In genomic region chr16:27511657-27512056, GRCh38 we compare ENCODE assay signal across 19 cellular contexts. TPM values are rescaled to one million over a fixed set of nuclear protein-coding genes. Genes with fewer than 3 reads are reported as not detected.
A peak's percentile ranks its signal among the peaks of the same experiment; 100 is the strongest.
DNase-seq lines count a peak whose midpoint lies in the region; ATAC-seq, FAIRE-seq and TF ChIP-seq lines count a peak whose summit lies in the region.
"Had no signal": no experiment of that assay in that cellular context is flagged by ENCODE, and none has a peak within 500 bp of the region (broad histone marks: within the 10 kb centered on the region; RNA-seq: fewer than 3 reads in every experiment).

No MANE protein-coding gene starts in this region.

- no peak for ATAC-seq in HepG2
- no peak for ATAC-seq in right lobe of liver
- ATAC-seq in heart left ventricle: peak; percentile 53 to 84 (median 76)
- no peak for ATAC-seq in GM19455 (IDR thresholded peaks at IDR 0.05; ENCODE audit: unreplicated experiment)
- ATAC-seq: stimulated activated memory B cell treated with anti-CD40 and anti-IgM and Interleukin-4, amounts not matched to agents 10 μg/mL and 1 μg/mL and 100 μg/mL, for 72 hours had no signal

- POLR2A ChIA-PET in HepG2 (lab: Yijun Ruan, JAX): no interaction called here

- H3K9me3 ChIP-seq in HepG2 (ENCODE audit: low read length) (no peaks in the 10 kb centered on the region), right lobe of liver (no peaks in the 10 kb centered on the region), heart left ventricle (no peaks in the 10 kb centered on the region), adrenal gland (replicated peaks in 1 of 3) (no peaks in the 10 kb centered on the region)
- H3K9me3 ChIP-seq: SJSA1, spleen had no signal

- no peak overlapping the region for H3K27ac ChIP-seq in HepG2 (ENCODE audit: extremely low read length, insufficient read depth, low read length)
- H3K27ac ChIP-seq in right lobe of liver: no peak overlapping the region
- peak overlapping the region; percentile 8 to 89 (median 61) for H3K27ac ChIP-seq in heart left ventricle
- H3K27ac ChIP-seq in adrenal gland: no peak overlapping the region
- H3K27ac ChIP-seq: SJSA1, spleen had no signal

- H3K4me2 ChIP-seq in HepG2 (ENCODE audit: low read depth, low read length): no peak overlapping the region

- peaks cover 28% of the 10 kb centered on the region for H3K4me1 Mint-ChIP-seq in nephron progenitor cell
- H3K4me1 Mint-ChIP-seq: mesothelial cell of epicardium; stimulated activated memory B cell treated with anti-CD40 and anti-IgM and Interleukin-4, amounts not matched to agents 10 μg/mL and 1 μg/mL and 100 μg/mL, for 72 hours had no signal

- WGBS in HepG2 (ENCODE audit: low lambda C conversion rate): 96% methylated on average over 15 of the region's 15 CpGs
- WGBS in right lobe of liver (ENCODE audit: insufficient coverage, low coverage, low lambda C conversion rate, missing lambda C conversion rate): 95% methylated on average over 7 of the region's 15 CpGs
- 45 to 59% (median 54%) methylated on average over 15 of the region's 15 CpGs for WGBS in heart left ventricle, 4 donors
- 80 to 89% (median 84%) methylated on average over 15 of the region's 15 CpGs for WGBS in adrenal gland, 4 donors

- no peaks in the 10 kb centered on the region for H3K27me3 Mint-ChIP-seq in nephron progenitor cell (ENCODE audit: low read depth, poor library complexity)
- H3K27me3 Mint-ChIP-seq: stimulated activated memory B cell treated with anti-CD40 and anti-IgM and Interleukin-4, amounts not matched to agents 10 μg/mL and 1 μg/mL and 100 μg/mL, for 72 hours had no signal

- H3K4me1 ChIP-seq in HepG2 (ENCODE audit: insufficient read depth, low read length) (no peaks in the 10 kb centered on the region), right lobe of liver (no peaks in the 10 kb centered on the region), heart left ventricle (peaks cover 0 to 36% (median 15%) of the 10 kb centered on the region in 12 donors), adrenal gland (replicated peaks in 1 of 2) (no peaks in the 10 kb centered on the region)
- H3K4me1 ChIP-seq: spleen had no signal

- H3K36me3 Mint-ChIP-seq in nephron progenitor cell (ENCODE audit: low read depth): peaks cover 82% of the 10 kb centered on the region

- peak overlapping the region; percentile 21 for H3K4me3 Mint-ChIP-seq in nephron progenitor cell
- H3K4me3 Mint-ChIP-seq: activated naive CD4-positive, alpha-beta T cell treated with anti-CD3 and anti-CD28 coated beads for 36 hours; mesothelial cell of epicardium; stimulated activated memory B cell treated with anti-CD40 and anti-IgM and Interleukin-4, amounts not matched to agents 10 μg/mL and 1 μg/mL and 100 μg/mL, for 72 hours had no signal

- TF ChIP-seq CTCF in HepG2 (CRISPR knock-in tag; IDR thresholded peaks at IDR 0.05): no peak
- no peak for TF ChIP-seq CTCF in right lobe of liver (IDR thresholded peaks at IDR 0.05)
- peak in 4 of 12 donors; percentile 16 to 33 (median 24) for TF ChIP-seq CTCF in heart left ventricle (IDR thresholded peaks at IDR 0.05)
- TF ChIP-seq CTCF in nephron progenitor cell (IDR thresholded peaks at IDR 0.05): no peak
- no peak for TF ChIP-seq CTCF in adrenal gland (IDR thresholded peaks at IDR 0.05)

- peak overlapping the region; percentile 84 for H3K27ac Mint-ChIP-seq in nephron progenitor cell
- H3K27ac Mint-ChIP-seq: activated naive CD4-positive, alpha-beta T cell treated with anti-CD3 and anti-CD28 coated beads for 36 hours; mesothelial cell of epicardium; stimulated activated memory B cell treated with anti-CD40 and anti-IgM and Interleukin-4, amounts not matched to agents 10 μg/mL and 1 μg/mL and 100 μg/mL, for 72 hours had no signal

- no peak overlapping the region for H2AFZ ChIP-seq in HepG2 (ENCODE audit: low read length)

- no peak for FAIRE-seq in HepG2 (lab: Jason Lieb, UNC)
- FAIRE-seq: bronchial epithelial cell, endometrium had no signal

- H3K9me3 Mint-ChIP-seq in nephron progenitor cell: no peaks in the 10 kb centered on the region
- H3K9me3 Mint-ChIP-seq: activated naive CD4-positive, alpha-beta T cell treated with anti-CD3 and anti-CD28 coated beads for 36 hours; stimulated activated memory B cell treated with anti-CD40 and anti-IgM and Interleukin-4, amounts not matched to agents 10 μg/mL and 1 μg/mL and 100 μg/mL, for 72 hours had no signal

- BruUV-seq in HepG2 (replicated peaks; lab: Mats Ljungman, UMichigan): no TSS peak

- no peak for TF ChIP-seq RAD21 in HepG2 (CRISPR knock-in tag; IDR thresholded peaks at IDR 0.05)

- no peak overlapping the region for H3K9ac ChIP-seq in HepG2 (ENCODE audit: insufficient read depth, low read depth, low read length)

- H3K4me3 ChIP-seq in HepG2 (replicated peaks in 1 of 3; ENCODE audit: insufficient read depth in 1 of 3, low read depth in 2 of 3, low read length in 3 of 3): no peak overlapping the region
- no peak overlapping the region for H3K4me3 ChIP-seq in right lobe of liver
- H3K4me3 ChIP-seq in heart left ventricle: no peak overlapping the region
- no peak overlapping the region for H3K4me3 ChIP-seq in adrenal gland
- H3K4me3 ChIP-seq: SJSA1, spleen had no signal

- in situ Hi-C loops in HepG2 (cut with HindIII; ENCODE audit: extremely low pct_ligation_motif_present, low pct_unique_long_range_greater_than_20kb): no loop called here

- no peaks in the 10 kb centered on the region for H3K79me2 ChIP-seq in HepG2 (ENCODE audit: insufficient read depth, low read length)

- DNase-seq in HepG2 (ENCODE audit: low spot score) (no peak), right lobe of liver (no peak), heart left ventricle (peak in 4 of 5 donors; percentile 67 to 94 (median 76)), nephron progenitor cell (peak; percentile 40), adrenal gland (no peak), T-helper 2 cell (no peak)
- no peak for DNase-seq in activated effector memory CD4-positive, alpha-beta T cell treated with anti-CD3 and anti-CD28 coated beads, Interleukin-2, amount 50 U/mL, for 16 hours
- DNase-seq: 8988T; activated CD4-positive, alpha-beta T cell treated with anti-CD3 and anti-CD28 coated beads for 4 hours; activated naive CD4-positive, alpha-beta T cell treated with anti-CD3 and anti-CD28 coated beads for 36 hours; NCI-H446 treated with DMSO at 0.1 percent for 48 hours; occipital lobe; spleen had no signal

- CTCF ChIA-PET in HepG2 (lab: Yijun Ruan, JAX; ENCODE audit: low intra/inter-chr PET ratio, low total read pairs): no interaction called here

- TF ChIP-seq POLR2A in HepG2 (IDR thresholded peaks at IDR 0.05; ENCODE audit: insufficient read depth in 1 of 2, low read depth in 2 of 2, low read length in 2 of 2) (no peak), right lobe of liver (IDR thresholded peaks at IDR 0.05) (no peak), heart left ventricle (IDR thresholded peaks at IDR 0.05) (no peak), adrenal gland (IDR thresholded peaks at IDR 0.05) (no peak)

- TF ChIP-seq EP300 in HepG2 (IDR thresholded peaks at IDR 0.05; ENCODE audit: low read depth in 2 of 2, low read length in 2 of 2): no peak
- no peak for TF ChIP-seq EP300 in HepG2 (CRISPR knock-in tag; IDR thresholded peaks at IDR 0.05; ENCODE audit: borderline replicate concordance)

- peaks cover 9% of the 10 kb centered on the region; the same call in 1 of the 2 replicates for H4K20me1 ChIP-seq in HepG2 (ENCODE audit: insufficient read depth, low read length)

- intact Hi-C loops in HepG2 (cut with micrococcal nuclease; ENCODE audit: unreplicated experiment): loop anchor here (10.0 kb wide), 1 partner anchor 93 kb away; no protein-coding TSS in a partner anchor
- intact Hi-C loops in right lobe of liver (cut with DNase I): no loop called here
- intact Hi-C loops in heart left ventricle (cut with DNase I): loop anchor here in 1 of 10 donors (5.0 kb wide), 1 partner anchor 51 kb away; no protein-coding TSS in a partner anchor
- intact Hi-C loops in adrenal gland (cut with DNase I): no loop called here

- H3K36me3 ChIP-seq in HepG2 (replicated peaks in 1 of 2; ENCODE audit: control insufficient read depth in 1 of 2, insufficient read depth in 2 of 2, low read length in 2 of 2) (peaks cover 36 to 86% of the 10 kb centered on the region in 2 experiments), right lobe of liver (peaks cover 0 to 43% (median 15%) of the 10 kb centered on the region in 4 donors), heart left ventricle (peaks cover 0 to 83% (median 53%) of the 10 kb centered on the region in 9 donors), adrenal gland (replicated peaks in 1 of 2) (peaks cover 0 to 56% of the 10 kb centered on the region in 2 donors)

- no peaks in the 10 kb centered on the region for H3K27me3 ChIP-seq in HepG2 (ENCODE audit: control insufficient read depth in 1 of 2, insufficient read depth in 2 of 2, low read length in 2 of 2)
- no peaks in the 10 kb centered on the region for H3K27me3 ChIP-seq in right lobe of liver
- no peaks in the 10 kb centered on the region for H3K27me3 ChIP-seq in heart left ventricle
- H3K27me3 ChIP-seq in adrenal gland: no peaks in the 10 kb centered on the region
- H3K27me3 ChIP-seq: SJSA1, spleen had no signal

RNA-seq across cellular contexts. Expression of gene GTF3C1, which starts 38.1 kb away (rescaled TPM):
- total RNA-seq in HepG2 (2016; rRNA removed; fragmentation: Illumina TruSeq; extraction: Trizol): 44.9 and 72.7 TPM in 2 replicates
- 15.7 and 16.0 TPM in 2 replicates for total RNA-seq in HepG2 (2016; cell fraction: cytosol; rRNA removed; fragmentation: Illumina TruSeq; extraction: Trizol; ENCODE audit: low read depth)
- 34.4 and 74.8 TPM in 2 replicates for total RNA-seq in HepG2 (2016; cell fraction: insoluble cytoplasmic fraction; rRNA removed; fragmentation: Illumina TruSeq; extraction: Trizol)
- 23.3 and 26.6 TPM in 2 replicates for total RNA-seq in HepG2 (2016; cell fraction: membrane; rRNA removed; fragmentation: Illumina TruSeq; extraction: Trizol)
- 94.4 and 99.1 TPM in 2 replicates for total RNA-seq in HepG2 (2016; cell fraction: nucleus; rRNA removed; fragmentation: Illumina TruSeq; extraction: Trizol)
- polyA plus RNA-seq in HepG2 (2011; rRNA removed): 29.2 and 36.7 TPM in 2 replicates
- polyA plus RNA-seq in HepG2 (2011; cell fraction: cytosol; rRNA removed): 23.4 and 32.3 TPM in 2 replicates
- 116 and 121 TPM in 2 replicates for polyA plus RNA-seq in HepG2 (2011; cell fraction: nucleus; rRNA removed)
- polyA plus RNA-seq in HepG2 (2012): 36.5 and 37.3 TPM in 2 replicates
- 7.7 TPM in 2 replicates for polyA plus RNA-seq in HepG2 (2016; cell fraction: cytosol; fragmentation: Illumina TruSeq; extraction: Trizol; ENCODE audit: low read depth)
- polyA plus RNA-seq in HepG2 (2016; cell fraction: insoluble cytoplasmic fraction; fragmentation: Illumina TruSeq; extraction: Trizol; ENCODE audit: low read depth): 36.4 and 43.1 TPM in 2 replicates
- polyA plus RNA-seq in HepG2 (2016; cell fraction: membrane; fragmentation: Illumina TruSeq; extraction: Trizol; ENCODE audit: low read depth): 12.2 and 12.6 TPM in 2 replicates
- 147 and 157 TPM in 2 replicates for polyA plus RNA-seq in HepG2 (2016; cell fraction: nucleus; fragmentation: Illumina TruSeq; extraction: Trizol; ENCODE audit: insufficient read depth, low read depth)
- 64.4 and 114 TPM in 2 replicates for polyA minus RNA-seq in HepG2 (2011; rRNA and poly(A)+ RNA removed; ENCODE audit: low replicate concordance)
- polyA minus RNA-seq in HepG2 (2011; cell fraction: cytosol; rRNA and poly(A)+ RNA removed): 73.8 and 74.4 TPM in 2 replicates
- 75.6 and 96.5 TPM in 2 replicates for polyA minus RNA-seq in HepG2 (2011; cell fraction: nucleus; rRNA and poly(A)+ RNA removed)
- total RNA-seq in right lobe of liver: 10 to 100 TPM; 25.3 to 53.3 (median 26.9) TPM
- 10 to 100 TPM; 48.1 to 76.4 (median 69.5) TPM for total RNA-seq in heart left ventricle
- polyA plus RNA-seq in heart left ventricle: 10 to 100 TPM; 53.2 to 80.3 TPM
- 100 to 1,000 TPM in 2 of 8 donors, 10 to 100 TPM in 6; 65.4 to 105 (median 84.3) TPM for total RNA-seq in adrenal gland
- polyA plus RNA-seq in adrenal gland: 100 to 1,000 TPM in 2 of 3 donors, 10 to 100 TPM in 1; 51.0 to 225 (median 130) TPM

RNA-seq across cellular contexts. Expression of gene KATNIP, which starts 38.3 kb away (rescaled TPM):
- 11.8 and 12.0 TPM in 2 replicates for total RNA-seq in HepG2 (2016; rRNA removed; fragmentation: Illumina TruSeq; extraction: Trizol)
- 1.4 and 2.9 TPM in 2 replicates for total RNA-seq in HepG2 (2016; cell fraction: cytosol; rRNA removed; fragmentation: Illumina TruSeq; extraction: Trizol; ENCODE audit: low read depth)
- total RNA-seq in HepG2 (2016; cell fraction: insoluble cytoplasmic fraction; rRNA removed; fragmentation: Illumina TruSeq; extraction: Trizol): 11.9 and 13.3 TPM in 2 replicates
- 3.3 and 4.4 TPM in 2 replicates for total RNA-seq in HepG2 (2016; cell fraction: membrane; rRNA removed; fragmentation: Illumina TruSeq; extraction: Trizol)
- total RNA-seq in HepG2 (2016; cell fraction: nucleus; rRNA removed; fragmentation: Illumina TruSeq; extraction: Trizol): 19.2 and 23.9 TPM in 2 replicates
- polyA plus RNA-seq in HepG2 (2011; rRNA removed): 9.7 and 13.1 TPM in 2 replicates
- 4.9 and 5.9 TPM in 2 replicates for polyA plus RNA-seq in HepG2 (2011; cell fraction: cytosol; rRNA removed)
- 69.4 and 79.1 TPM in 2 replicates for polyA plus RNA-seq in HepG2 (2011; cell fraction: nucleus; rRNA removed)
- polyA plus RNA-seq in HepG2 (2012): 7.3 and 9.1 TPM in 2 replicates
- polyA plus RNA-seq in HepG2 (2016; cell fraction: cytosol; fragmentation: Illumina TruSeq; extraction: Trizol; ENCODE audit: low read depth): 0.67 and 0.72 TPM in 2 replicates
- polyA plus RNA-seq in HepG2 (2016; cell fraction: insoluble cytoplasmic fraction; fragmentation: Illumina TruSeq; extraction: Trizol; ENCODE audit: low read depth): 5.8 and 8.3 TPM in 2 replicates
- polyA plus RNA-seq in HepG2 (2016; cell fraction: membrane; fragmentation: Illumina TruSeq; extraction: Trizol; ENCODE audit: low read depth): 0.84 and 1.0 TPM in 2 replicates
- 26.4 and 32.6 TPM in 2 replicates for polyA plus RNA-seq in HepG2 (2016; cell fraction: nucleus; fragmentation: Illumina TruSeq; extraction: Trizol; ENCODE audit: insufficient read depth, low read depth)
- polyA minus RNA-seq in HepG2 (2011; rRNA and poly(A)+ RNA removed; ENCODE audit: low replicate concordance): 14.8 and 27.4 TPM in 2 replicates
- 5.6 and 7.6 TPM in 2 replicates for polyA minus RNA-seq in HepG2 (2011; cell fraction: cytosol; rRNA and poly(A)+ RNA removed)
- polyA minus RNA-seq in HepG2 (2011; cell fraction: nucleus; rRNA and poly(A)+ RNA removed): 46.9 and 47.9 TPM in 2 replicates
- total RNA-seq in right lobe of liver: 10 to 100 TPM in 1 of 6 experiments, 1 to 10 TPM in 5; 6.1 to 10.2 (median 7.6) TPM
- total RNA-seq in heart left ventricle: 10 to 100 TPM in 8 of 9 donors, 1 to 10 TPM in 1; 9.7 to 26.3 (median 18.8) TPM
- polyA plus RNA-seq in heart left ventricle: 1 to 10 TPM; 5.8 to 9.1 TPM
- 10 to 100 TPM; 13.2 to 80.4 (median 17.9) TPM for total RNA-seq in adrenal gland
- polyA plus RNA-seq in adrenal gland: 10 to 100 TPM in 2 of 3 donors, 1 to 10 TPM in 1; 9.1 to 17.6 (median 10.3) TPM

Comparison
In these comparisons a context has a peak if more than half of its experiments do, and no peak if none do; other contexts are left out.
1. ATAC-seq: peak in heart left ventricle (4 of 4); none in HepG2 (single experiment), right lobe of liver (0 of 4) and GM19455 (single experiment).
2. DNase-seq: peak in heart left ventricle (4 of 5) and nephron progenitor cell (single experiment); none in HepG2 (single experiment), right lobe of liver (0 of 3), adrenal gland (0 of 7), activated effector memory CD4-positive, alpha-beta T cell treated with anti-CD3 and anti-CD28 coated beads, Interleukin-2, amount 50 U/mL, for 16 hours (single experiment) and T-helper 2 cell (0 of 5).
3. H3K27ac ChIP-seq: peak in heart left ventricle (12 of 12); none in HepG2 (single experiment), right lobe of liver (0 of 3) and adrenal gland (0 of 5).